ENCODE assay signal across 17 cellular contexts in genomic region chr1:53303175-53303574, GRCh38.
"Had no signal": no experiment of that assay in that cellular context is flagged by ENCODE, and none has a peak within 500 bp of the region (broad histone marks: within the 10 kb centered on the region; RNA-seq: fewer than 3 reads in every experiment).

No MANE protein-coding gene starts in this region.

- H3K4me3 Mint-ChIP-seq: activated CD4-positive, alpha-beta T cell treated with anti-CD3 and anti-CD28 coated beads, Interleukin-2, amount 10 ng/mL, durations not matched to agents 7 days and 5 days; activated naive CD8-positive, alpha-beta T cell treated with anti-CD3 and anti-CD28 coated beads, Interleukin-2, amount 10 ng/mL, durations not matched to agents 7 days and 5 days; activated T-helper 1 cell treated with anti-CD3 and anti-CD28 coated beads, Interleukin-12 subunit alpha, Interleukin-12 subunit beta, Interleukin-2, Interleukin-4 antibody, amounts not matched to agents 30 ng/mL and 10 ng/mL and 1 ng/mL, durations not matched to agents 14 hours and 24 hours and 36 hours; naive thymus-derived CD8-positive, alpha-beta T cell; stimulated activated naive B cell treated with anti-CD40 and anti-IgM and Interleukin-4, amounts not matched to agents 10 μg/mL and 1 μg/mL and 100 μg/mL, for 72 hours; T-helper 1 cell treated with Interleukin-12 subunit alpha and Interleukin-12 subunit beta and Interleukin-4 antibody, amounts not matched to agents 30 μg/mL and 1 μg/mL, for 36 hours had no signal

- H3K9me3 Mint-ChIP-seq: activated CD4-positive, alpha-beta T cell treated with anti-CD3 and anti-CD28 coated beads, Interleukin-2, amount 10 ng/mL, durations not matched to agents 7 days and 5 days; activated naive CD8-positive, alpha-beta T cell treated with anti-CD3 and anti-CD28 coated beads, Interleukin-2, amount 10 ng/mL, durations not matched to agents 7 days and 5 days; activated T-helper 1 cell treated with anti-CD3 and anti-CD28 coated beads, Interleukin-12 subunit alpha, Interleukin-12 subunit beta, Interleukin-2, Interleukin-4 antibody, amounts not matched to agents 30 ng/mL and 10 ng/mL and 1 ng/mL, durations not matched to agents 14 hours and 24 hours and 36 hours; naive thymus-derived CD8-positive, alpha-beta T cell; stimulated activated naive B cell treated with anti-CD40 and anti-IgM and Interleukin-4, amounts not matched to agents 10 μg/mL and 1 μg/mL and 100 μg/mL, for 72 hours; T-helper 1 cell treated with Interleukin-12 subunit alpha and Interleukin-12 subunit beta and Interleukin-4 antibody, amounts not matched to agents 30 μg/mL and 1 μg/mL, for 36 hours had no signal

- H3K27ac ChIP-seq: left ventricle myocardium inferior, prostate gland had no signal

- ATAC-seq: esophagus mucosa; naive thymus-derived CD8-positive, alpha-beta T cell; right cardiac atrium; stimulated activated naive B cell treated with anti-CD40 and anti-IgM and Interleukin-4, amounts not matched to agents 10 μg/mL and 1 μg/mL and 100 μg/mL, for 72 hours had no signal

- H3K4me3 ChIP-seq: left ventricle myocardium inferior, prostate gland, skin epidermis had no signal

- H3K9me3 ChIP-seq: ascending aorta, left ventricle myocardium inferior, prostate gland had no signal

- H3K27ac Mint-ChIP-seq: activated T-helper 1 cell treated with anti-CD3 and anti-CD28 coated beads, Interleukin-12 subunit alpha, Interleukin-12 subunit beta, Interleukin-2, Interleukin-4 antibody, amounts not matched to agents 30 ng/mL and 10 ng/mL and 1 ng/mL, durations not matched to agents 14 hours and 24 hours and 36 hours; naive thymus-derived CD8-positive, alpha-beta T cell; stimulated activated naive B cell treated with anti-CD40 and anti-IgM and Interleukin-4, amounts not matched to agents 10 μg/mL and 1 μg/mL and 100 μg/mL, for 72 hours; T-helper 1 cell treated with Interleukin-12 subunit alpha and Interleukin-12 subunit beta and Interleukin-4 antibody, amounts not matched to agents 30 μg/mL and 1 μg/mL, for 36 hours had no signal

- H3K4me1 ChIP-seq: prostate gland had no signal

- H3K27me3 Mint-ChIP-seq: activated CD4-positive, alpha-beta T cell treated with anti-CD3 and anti-CD28 coated beads, Interleukin-2, amount 10 ng/mL, durations not matched to agents 7 days and 5 days; activated naive CD8-positive, alpha-beta T cell treated with anti-CD3 and anti-CD28 coated beads, Interleukin-2, amount 10 ng/mL, durations not matched to agents 7 days and 5 days; naive thymus-derived CD8-positive, alpha-beta T cell; stimulated activated naive B cell treated with anti-CD40 and anti-IgM and Interleukin-4, amounts not matched to agents 10 μg/mL and 1 μg/mL and 100 μg/mL, for 72 hours had no signal

- H3K27me3 ChIP-seq: ascending aorta had no signal

- H3K36me3 Mint-ChIP-seq: naive thymus-derived CD8-positive, alpha-beta T cell had no signal

- H3K36me3 ChIP-seq: ascending aorta, left ventricle myocardium inferior, prostate gland had no signal

- DNase-seq: activated CD4-positive, alpha-beta T cell treated with anti-CD3 and anti-CD28 coated beads, Interleukin-2, amount 10 ng/mL, durations not matched to agents 7 days and 5 days; activated naive CD4-positive, alpha-beta T cell; activated naive CD8-positive, alpha-beta T cell treated with anti-CD3 and anti-CD28 coated beads, Interleukin-2, amount 10 ng/mL, durations not matched to agents 7 days and 5 days; islet precursor cell; left ventricle myocardium inferior; naive thymus-derived CD8-positive, alpha-beta T cell; right cardiac atrium; stimulated activated CD4-positive, alpha-beta T cell treated with anti-CD3 and anti-CD28 coated beads, Interleukin-15, amount 100 ng/mL, for 24 hours; stimulated activated CD4-positive, alpha-beta T cell treated with anti-CD3 and anti-CD28 coated beads, Interleukin-4, amount 100 ng/mL, for 1 hour; stimulated activated naive B cell treated with anti-CD40 and anti-IgM and Interleukin-4, amounts not matched to agents 10 μg/mL and 1 μg/mL and 100 μg/mL, for 72 hours; trophoblast cell had no signal
